Comparison of ENCODE assay signal across 8 cellular contexts in genomic region chr17:19447085-19447583, GRCh38. TPM values are rescaled to one million over a fixed set of nuclear protein-coding genes. Genes with fewer than 3 reads are reported as not detected.
DNase-seq lines count a peak whose midpoint lies in the region; ATAC-seq and TF ChIP-seq lines count a peak whose summit lies in the region.

No MANE protein-coding gene starts in this region.

- H3K36me3 ChIP-seq in kidney epithelial cell (ENCODE audit: control insufficient read depth, insufficient read depth, low read length): no peaks in the 10 kb centered on the region

- DNase-seq in activated gamma-delta T cell treated with Interleukin-2 at 50 U/mL for 16 hours: peak; percentile 75
- no peak for DNase-seq in activated gamma-delta T cell (lab: John Stamatoyannopoulos, UW)
- peak; percentile 47 for DNase-seq in NCI-H226
- peak; percentile 27 to 69 for DNase-seq in activated CD4-positive, alpha-beta T cell treated with anti-CD3 and anti-CD28 coated beads for 24 hours (ENCODE audit: low read depth in 2 of 2)
- peak; percentile 62 to 64 for DNase-seq in central memory CD8-positive, alpha-beta T cell (ENCODE audit: low spot score in 2 of 2)
- no peak for DNase-seq in kidney epithelial cell (ENCODE audit: low read depth)
- DNase-seq in stimulated activated CD4-positive, alpha-beta T cell treated with anti-CD3 and anti-CD28 coated beads, Interleukin-15, amount 100 ng/mL, for 1 hour (ENCODE audit: low read depth in 1 of 2, low spot score in 1 of 2): peak; percentile 5 to 21

- no peak overlapping the region for H3K27ac Mint-ChIP-seq in central memory CD8-positive, alpha-beta T cell (ENCODE audit: low read depth)

- TF ChIP-seq CTCF in kidney epithelial cell (IDR thresholded peaks at IDR 0.05; ENCODE audit: insufficient read depth, low read length, poor library complexity, severe bottlenecking): peak; percentile 88

- H3K27me3 Mint-ChIP-seq in central memory CD8-positive, alpha-beta T cell: peaks cover 39% of the 10 kb centered on the region

- H3K4me3 Mint-ChIP-seq in central memory CD8-positive, alpha-beta T cell: no peak overlapping the region

- H3K36me3 Mint-ChIP-seq in central memory CD8-positive, alpha-beta T cell (ENCODE audit: insufficient read depth): no peaks in the 10 kb centered on the region

- H3K9me3 Mint-ChIP-seq in central memory CD8-positive, alpha-beta T cell: no peaks in the 10 kb centered on the region

- ATAC-seq in central memory CD8-positive, alpha-beta T cell (replicated peaks; ENCODE audit: extremely low read depth, poor library complexity, severe bottlenecking): peak; percentile 32
- no peak for ATAC-seq in HG02763 (IDR thresholded peaks at IDR 0.05; ENCODE audit: unreplicated experiment)

- no peak overlapping the region for H3K4me3 ChIP-seq in kidney epithelial cell (ENCODE audit: low read depth, low read length)

- peaks cover 7% of the 10 kb centered on the region for H3K4me1 Mint-ChIP-seq in central memory CD8-positive, alpha-beta T cell

- H3K27me3 ChIP-seq in kidney epithelial cell (ENCODE audit: control insufficient read depth, insufficient read depth, low read length): no peaks in the 10 kb centered on the region

RNA-seq across cellular contexts. Expression of gene RNF112, which starts 36.1 kb away (rescaled TPM):
- 0.08 TPM in 1 of 2 replicates, not detected in the other for total RNA-seq in kidney epithelial cell

Comparison
In these comparisons a context has a peak if more than half of its experiments do, and no peak if none do; other contexts are left out.
1. DNase-seq: peak in activated gamma-delta T cell treated with Interleukin-2 at 50 U/mL for 16 hours (single experiment), NCI-H226 (single experiment), activated CD4-positive, alpha-beta T cell treated with anti-CD3 and anti-CD28 coated beads for 24 hours (2 of 2), central memory CD8-positive, alpha-beta T cell (2 of 2) and stimulated activated CD4-positive, alpha-beta T cell treated with anti-CD3 and anti-CD28 coated beads, Interleukin-15, amount 100 ng/mL, for 1 hour (2 of 2); none in activated gamma-delta T cell (single experiment) and kidney epithelial cell (single experiment).